Comparison of ENCODE assay signal across 1 cellular context in genomic region chr15:60389261-60390077, GRCh38.
TF ChIP-seq lines count a peak whose summit lies in the region.

No MANE protein-coding gene starts in this region.

TF ChIP-seq in A549, 52 proteins besides CTCF, POLR2A, EP300 and RAD21 (continued from another document):
- TF ChIP-seq JUN (IDR thresholded peaks at IDR 0.05) (no peak; a peak in 2 of 5 replicates), FOSL2 (IDR thresholded peaks at IDR 0.05) (no peak), FOSL2 (CRISPR knock-in tag; IDR thresholded peaks at IDR 0.05) (peak; percentile 9; the same call in 1 of the 2 replicates), MAZ (IDR thresholded peaks at IDR 0.05; ENCODE audit: borderline replicate concordance, low read depth, low read length) (no peak), SMC3 (IDR thresholded peaks at IDR 0.05) (no peak; the same call in 2 of the 3 replicates), FOSB (CRISPR knock-in tag; IDR thresholded peaks at IDR 0.05) (peak; percentile 82), RCOR1 (IDR thresholded peaks at IDR 0.05; ENCODE audit: low read depth, low read length) (no peak), PHF8 (IDR thresholded peaks at IDR 0.05; ENCODE audit: borderline replicate concordance, low read depth) (no peak), CHD4 (IDR thresholded peaks at IDR 0.05; ENCODE audit: borderline replicate concordance) (no peak), RARB (CRISPR knock-in tag; IDR thresholded peaks at IDR 0.05) (0 out of 2 replicates have a peak, but pooled peaks have one; percentile 88), SREBF2 (IDR thresholded peaks at IDR 0.05) (no peak), MAX (IDR thresholded peaks at IDR 0.05) (peak; percentile 15; the same call in 1 of the 2 replicates), TFCP2L1 (CRISPR knock-in tag; IDR thresholded peaks at IDR 0.05) (peak; percentile 92), CHD2 (IDR thresholded peaks at IDR 0.05; ENCODE audit: low read length, partially characterized antibody) (no peak), HMGXB4 (CRISPR knock-in tag; IDR thresholded peaks at IDR 0.05; ENCODE audit: borderline replicate concordance) (peak; percentile 45; the same call in 1 of the 2 replicates), KDM1A (IDR thresholded peaks at IDR 0.05; ENCODE audit: low read depth) (no peak), POLR2AphosphoS2 (conservative IDR thresholded peaks at IDR 0.05; ENCODE audit: low read length) (peak; percentile 96), HES2 (IDR thresholded peaks at IDR 0.05) (no peak)
